10 cellular contexts compared by ENCODE assay signal in the genomic region with DNA sequence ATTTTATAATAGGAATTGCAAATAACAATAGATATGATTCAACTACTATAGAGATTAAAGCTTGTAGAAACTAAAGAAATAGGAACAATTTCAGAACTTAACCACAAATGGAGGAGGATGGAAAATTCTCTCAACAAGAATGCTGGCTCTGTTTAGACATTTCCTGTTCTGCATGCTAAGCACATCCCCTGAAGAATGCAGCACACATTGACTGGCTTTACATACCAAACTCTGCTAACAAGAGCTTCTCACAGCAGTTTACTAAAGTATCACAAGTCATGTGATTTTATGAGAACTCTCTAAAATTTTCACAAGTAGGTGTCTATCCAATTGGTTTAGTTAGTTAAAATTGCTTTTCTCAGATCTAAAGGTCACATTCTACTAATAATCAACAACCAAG.
DNase-seq lines count a peak whose midpoint lies in the region; ATAC-seq, FAIRE-seq and TF ChIP-seq lines count a peak whose summit lies in the region.
"Had no signal": no experiment of that assay in that cellular context is flagged by ENCODE, and none has a peak within 500 bp of the region (broad histone marks: within the 10 kb centered on the region; RNA-seq: fewer than 3 reads in every experiment).

No MANE protein-coding gene starts in this region.

- no peak for FAIRE-seq in GM19239 (lab: Jason Lieb, UNC)
- FAIRE-seq: A204.1 had no signal

- H3K27ac ChIP-seq in substantia nigra (ENCODE audit: low read depth, low read length, poor library complexity, severe bottlenecking), result peak overlapping the region; percentile 92

- peak; percentile 97 for ATAC-seq in SK-N-SH treated with all-trans-retinoic acid at 6 μM for 48 hours

- peak; percentile 10 for DNase-seq in SIG-M5 treated with dmso at 0.1 percent for 504 hours (lab: John Stamatoyannopoulos, UW; ENCODE audit: unreplicated experiment)
- no peak for DNase-seq in SIG-M5 (lab: John Stamatoyannopoulos, UW)
- peak; percentile 96 for DNase-seq in foreskin melanocyte
- DNase-seq in substantia nigra (lab: John Stamatoyannopoulos, UW), result peak in 15 of 49 donors; percentile 9 to 77 (median 20)
- no peak for DNase-seq in activated naive CD4-positive, alpha-beta T cell treated with anti-CD3 and anti-CD28 coated beads, Interleukin-2, amount 50 U/mL, for 16 hours
- DNase-seq in activated CD4-positive, alpha-beta T cell treated with anti-CD3 and anti-CD28 coated beads for 4 hours, result no peak
- no peak for DNase-seq in GM19239 (ENCODE audit: insufficient read length, low spot score)
- DNase-seq: activated CD4-positive, alpha-beta T cell treated with anti-CD3 and anti-CD28 coated beads, Interleukin-2, amount 10 ng/mL, durations not matched to agents 7 days and 5 days had no signal

TF ChIP-seq in SK-N-SH treated with all-trans-retinoic acid at 6 μM for 48 hours, 23 proteins besides CTCF, POLR2A, EP300 and RAD21:
- TF ChIP-seq, protein P1, sequence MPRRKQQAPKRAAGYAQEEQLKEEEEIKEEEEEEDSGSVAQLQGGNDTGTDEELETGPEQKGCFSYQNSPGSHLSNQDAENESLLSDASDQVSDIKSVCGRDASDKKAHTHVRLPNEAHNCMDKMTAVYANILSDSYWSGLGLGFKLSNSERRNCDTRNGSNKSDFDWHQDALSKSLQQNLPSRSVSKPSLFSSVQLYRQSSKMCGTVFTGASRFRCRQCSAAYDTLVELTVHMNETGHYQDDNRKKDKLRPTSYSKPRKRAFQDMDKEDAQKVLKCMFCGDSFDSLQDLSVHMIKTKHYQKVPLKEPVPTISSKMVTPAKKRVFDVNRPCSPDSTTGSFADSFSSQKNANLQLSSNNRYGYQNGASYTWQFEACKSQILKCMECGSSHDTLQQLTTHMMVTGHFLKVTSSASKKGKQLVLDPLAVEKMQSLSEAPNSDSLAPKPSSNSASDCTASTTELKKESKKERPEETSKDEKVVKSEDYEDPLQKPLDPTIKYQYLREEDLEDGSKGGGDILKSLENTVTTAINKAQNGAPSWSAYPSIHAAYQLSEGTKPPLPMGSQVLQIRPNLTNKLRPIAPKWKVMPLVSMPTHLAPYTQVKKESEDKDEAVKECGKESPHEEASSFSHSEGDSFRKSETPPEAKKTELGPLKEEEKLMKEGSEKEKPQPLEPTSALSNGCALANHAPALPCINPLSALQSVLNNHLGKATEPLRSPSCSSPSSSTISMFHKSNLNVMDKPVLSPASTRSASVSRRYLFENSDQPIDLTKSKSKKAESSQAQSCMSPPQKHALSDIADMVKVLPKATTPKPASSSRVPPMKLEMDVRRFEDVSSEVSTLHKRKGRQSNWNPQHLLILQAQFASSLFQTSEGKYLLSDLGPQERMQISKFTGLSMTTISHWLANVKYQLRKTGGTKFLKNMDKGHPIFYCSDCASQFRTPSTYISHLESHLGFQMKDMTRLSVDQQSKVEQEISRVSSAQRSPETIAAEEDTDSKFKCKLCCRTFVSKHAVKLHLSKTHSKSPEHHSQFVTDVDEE (CRISPR knock-in tag; IDR thresholded peaks at IDR 0.05), result no peak
- no peak for TF ChIP-seq ARNTL (CRISPR knock-in tag; IDR thresholded peaks at IDR 0.05; ENCODE audit: borderline replicate concordance, low read depth)
TF ChIP-seq in SK-N-SH treated with all-trans-retinoic acid at 6 μM for 48 hours: peak in this region for 0.

Comparison
In these comparisons a context has a peak if more than half of its experiments do, and no peak if none do; other contexts are left out.
1. DNase-seq: peak in SIG-M5 treated with dmso at 0.1 percent for 504 hours (single experiment) and foreskin melanocyte (single experiment); none in SIG-M5 (single experiment), activated naive CD4-positive, alpha-beta T cell treated with anti-CD3 and anti-CD28 coated beads, Interleukin-2, amount 50 U/mL, for 16 hours (single experiment), activated CD4-positive, alpha-beta T cell treated with anti-CD3 and anti-CD28 coated beads for 4 hours (0 of 2) and GM19239 (single experiment).